ENCODE assay signal across 13 cellular contexts in the genomic region with DNA sequence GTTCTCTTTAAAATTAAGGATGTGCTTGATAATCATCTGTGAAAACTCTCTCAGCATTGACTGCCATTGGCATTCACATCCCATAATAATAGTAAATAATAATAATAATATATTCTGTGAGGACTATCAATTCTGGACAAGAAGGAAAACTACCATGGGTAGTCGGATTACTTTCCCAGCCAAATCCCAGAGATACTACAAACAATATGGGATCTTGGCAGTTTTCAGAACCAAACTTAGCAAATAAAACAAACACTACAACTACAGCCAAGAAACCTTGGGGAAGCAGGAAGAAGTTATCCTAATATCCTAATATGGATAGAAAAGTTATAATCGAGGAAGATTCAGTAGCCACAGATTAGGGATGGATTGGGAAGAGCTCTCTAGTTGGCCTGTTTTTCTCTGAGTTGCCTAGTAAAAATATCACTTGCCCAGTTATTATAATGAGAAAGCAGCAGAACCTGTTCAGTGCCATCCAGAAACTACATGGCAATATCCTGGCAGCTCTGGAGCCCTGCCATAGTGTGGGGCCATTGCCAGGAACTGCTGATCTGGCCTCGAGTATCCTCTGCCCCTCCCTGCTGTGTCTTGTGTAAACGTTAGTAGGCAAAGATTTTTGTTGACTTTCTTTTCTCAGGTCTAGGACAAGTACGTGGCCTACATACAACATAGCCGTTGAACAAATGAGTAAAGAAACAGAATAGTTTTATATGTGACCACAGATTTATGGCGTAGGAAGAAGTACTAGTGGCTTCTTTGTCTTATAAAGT.
DNase-seq lines count a peak whose midpoint lies in the region; ATAC-seq and TF ChIP-seq lines count a peak whose summit lies in the region.
"Had no signal": no experiment of that assay in that cellular context is flagged by ENCODE, and none has a peak within 500 bp of the region (broad histone marks: within the 10 kb centered on the region; RNA-seq: fewer than 3 reads in every experiment).

No MANE protein-coding gene starts in this region.

- DNase-seq in SIG-M5 treated with dmso at 0.1 percent for 504 hours (lab: John Stamatoyannopoulos, UW; ENCODE audit: unreplicated experiment), result peak; percentile 19
- no peak for DNase-seq in SIG-M5 (lab: John Stamatoyannopoulos, UW)
- DNase-seq in body of pancreas, result peak; percentile 92 to 96 (median 94)
- DNase-seq in left colon, result peak; percentile 82 to 91
- DNase-seq in ureter (ENCODE audit: low spot score), result peak; percentile 59
- DNase-seq in NCI-H82 (lab: John Stamatoyannopoulos, UW), result no peak
- no peak for DNase-seq in iPS-NIHi7 (ENCODE audit: extremely low spot score)
- DNase-seq: activated CD4-positive, alpha-beta T cell treated with anti-CD3 and anti-CD28 coated beads for 36 hours; Caco-2; hippocampal formation; occipital lobe had no signal

- H3K27me3 ChIP-seq in body of pancreas, result no peaks in the 10 kb centered on the region

- TF ChIP-seq POLR2A in body of pancreas (IDR thresholded peaks at IDR 0.05), result no peak

- ATAC-seq in body of pancreas, result peak; percentile 100
- peak; percentile 99 for ATAC-seq in left colon
- ATAC-seq in GM19328 (IDR thresholded peaks at IDR 0.05; ENCODE audit: unreplicated experiment), result no peak
- ATAC-seq: activated CD4-positive, alpha-beta T cell treated with anti-CD3 and anti-CD28 coated beads for 36 hours had no signal

- peaks cover 22% of the 10 kb centered on the region for H3K4me1 ChIP-seq in body of pancreas

- peak in 1 of 7 experiments; percentile 4 for TF ChIP-seq CTCF in body of pancreas (IDR thresholded peaks at IDR 0.05)

- H3K27ac ChIP-seq in body of pancreas, result peak overlapping the region; percentile 25 to 69 (median 56)

- intact Hi-C loops in body of pancreas (cut with DNase I), result no loop called here
- intact Hi-C loops in left colon (cut with DNase I, micrococcal nuclease), result no loop called here

- no peak overlapping the region for H3K4me3 ChIP-seq in body of pancreas
- H3K4me3 ChIP-seq: smooth muscle cell had no signal

- no peaks in the 10 kb centered on the region for H3K9me3 ChIP-seq in body of pancreas
- H3K9me3 ChIP-seq: Caco-2 had no signal

- no peaks in the 10 kb centered on the region for H3K36me3 ChIP-seq in body of pancreas (replicated peaks in 1 of 2; ENCODE audit: insufficient read depth in 1 of 2, low read depth in 2 of 2)

- 23 to 27% methylated on average over 7 of the region's 7 CpGs for WGBS in body of pancreas, 2 donors

Comparison
In these comparisons a context has a peak if more than half of its experiments do, and no peak if none do; other contexts are left out.
1. DNase-seq: peak in SIG-M5 treated with dmso at 0.1 percent for 504 hours (single experiment), body of pancreas (4 of 4), left colon (2 of 2) and ureter (single experiment); none in SIG-M5 (single experiment), NCI-H82 (single experiment) and iPS-NIHi7 (single experiment).